12 cellular contexts compared by ENCODE assay signal in genomic region chr10:3106908-3107425, GRCh38. TPM values are rescaled to one million over a fixed set of nuclear protein-coding genes. Genes with fewer than 3 reads are reported as not detected.
DNase-seq lines count a peak whose midpoint lies in the region; ATAC-seq and TF ChIP-seq lines count a peak whose summit lies in the region.
"Had no signal": no experiment of that assay in that cellular context is flagged by ENCODE, and none has a peak within 500 bp of the region (broad histone marks: within the 10 kb centered on the region; RNA-seq: fewer than 3 reads in every experiment).

No MANE protein-coding gene starts in this region.

- in situ Hi-C loops in IMR-90 (cut with MboI; ENCODE audit: low sequenced_read_pairs) (no loop called here), mammary epithelial cell (cut with MboI; ENCODE audit: low sequenced_read_pairs in 2 of 2) (no loop called here)

- peak overlapping the region; percentile 23; the same call in 1 of the 2 replicates for H4K5ac ChIP-seq in IMR-90 (ENCODE audit: low read depth, low read length)

- H2AFZ ChIP-seq in IMR-90 (replicated peaks; ENCODE audit: low read length, poor library complexity) (no peak overlapping the region), mammary epithelial cell (ENCODE audit: low read depth, low read length) (no peak overlapping the region)

- peak overlapping the region; percentile 5 to 88; a peak in 3 of 4 replicates for H4K8ac ChIP-seq in IMR-90 (ENCODE audit: low read depth in 2 of 2, low read length in 2 of 2)

- peak overlapping the region; percentile 46 for H2BK20ac ChIP-seq in IMR-90 (ENCODE audit: low read depth, low read length)

- H3K9me3 ChIP-seq in IMR-90 (ENCODE audit: control insufficient read depth, insufficient read depth, low read length): no peaks in the 10 kb centered on the region
- no peaks in the 10 kb centered on the region for H3K9me3 ChIP-seq in mammary epithelial cell (replicated peaks; ENCODE audit: insufficient read depth, low read length)
- H3K9me3 ChIP-seq in stomach smooth muscle (ENCODE audit: control insufficient read depth in 2 of 2, low read length in 2 of 2): no peaks in the 10 kb centered on the region

- POLR2A ChIA-PET in IMR-90 (lab: Charles Lee; ENCODE audit: unreplicated experiment): interaction anchor here (0.6 kb wide), 1 partner anchor 1992 kb away, joined by 3 read pairs; no protein-coding TSS in a partner anchor

- H3K36me3 ChIP-seq in IMR-90 (ENCODE audit: control insufficient read depth, insufficient read depth, low read length): peaks cover 67% of the 10 kb centered on the region
- peaks cover 45% of the 10 kb centered on the region for H3K36me3 ChIP-seq in mammary epithelial cell (ENCODE audit: insufficient read depth, low read length)
- peaks cover 1% of the 10 kb centered on the region for H3K36me3 ChIP-seq in kidney epithelial cell (ENCODE audit: control insufficient read depth, insufficient read depth, low read length)
- H3K36me3 ChIP-seq in stomach smooth muscle (ENCODE audit: control insufficient read depth in 2 of 2, insufficient read depth in 2 of 2, low read length in 2 of 2): peaks cover 7 to 39% of the 10 kb centered on the region in 2 donors

- intact Hi-C loops in IMR-90 (cut with micrococcal nuclease): loop anchor here (1.0 to 5.0 kb wide), 3 partner anchors 12 to 180 kb away; partner anchors contain the start of gene PFKP
- intact Hi-C loops in mammary epithelial cell (cut with micrococcal nuclease): loop anchor here (1.0 kb wide), 2 partner anchors 12 to 39 kb away; no protein-coding TSS in a partner anchor
- intact Hi-C loops in head of caudate nucleus (cut with DNase I): no loop called here

- CTCF ChIA-PET in IMR-90 (lab: Yijun Ruan, JAX) (no interaction called here), mammary epithelial cell (lab: Charles Lee; ENCODE audit: low non-redundant PET) (no interaction called here)

- H3K9ac ChIP-seq in IMR-90 (ENCODE audit: low read depth, low read length) (peak overlapping the region; percentile 65), mammary epithelial cell (ENCODE audit: insufficient read depth, low read length) (peak overlapping the region; percentile 75), stomach smooth muscle (ENCODE audit: low read length in 2 of 2) (no peak overlapping the region)

- H3K23ac ChIP-seq in IMR-90 (ENCODE audit: low read depth, low read length): peak overlapping the region; percentile 71

- peaks cover 28% of the 10 kb centered on the region for H3K9me1 ChIP-seq in IMR-90 (ENCODE audit: insufficient read depth, low read length)

- peak overlapping the region; percentile 86; the same call in 1 of the 2 replicates for H3K14ac ChIP-seq in IMR-90 (replicated peaks; ENCODE audit: low read depth, low read length)

- peak overlapping the region; percentile 90 for H3K56ac ChIP-seq in IMR-90 (ENCODE audit: extremely low read depth, insufficient read depth, low read length)

- peak overlapping the region; percentile 89 for H4K91ac ChIP-seq in IMR-90 (ENCODE audit: insufficient read depth, low read depth, low read length)

- TF ChIP-seq CTCF in IMR-90 (conservative IDR thresholded peaks at IDR 0.05; ENCODE audit: low read depth, low read length): no peak
- no peak for TF ChIP-seq CTCF in mammary epithelial cell (conservative IDR thresholded peaks at IDR 0.05 in 1 of 2, IDR thresholded peaks at IDR 0.05 in 1 of 2; ENCODE audit: extremely low read depth in 1 of 2, insufficient read depth in 1 of 2, low read depth in 1 of 2, low read length in 2 of 2)
- TF ChIP-seq CTCF in kidney epithelial cell (IDR thresholded peaks at IDR 0.05; ENCODE audit: insufficient read depth, low read length, poor library complexity, severe bottlenecking): no peak

- H2BK5ac ChIP-seq in IMR-90 (ENCODE audit: low read depth, low read length, poor library complexity, severe bottlenecking): peak overlapping the region; percentile 96

- DNase-seq in IMR-90 (no peak), mammary epithelial cell (no peak), kidney epithelial cell (ENCODE audit: low read depth) (peak; percentile 29), SK-N-DZ (ENCODE audit: low spot score) (no peak), NCI-H1436 treated with DMSO at 0.1 percent for 48 hours (lab: John Stamatoyannopoulos, UW) (no peak), head of caudate nucleus (no peak)
- DNase-seq: activated T-cell treated with anti-CD3 and anti-CD28 coated beads, Interleukin-2, amount 50 U/mL, for 4 hours; CD4-positive, CD25-positive, alpha-beta regulatory T cell; NCI-H524; SHP77 had no signal

- TF ChIP-seq RAD21 in IMR-90 (IDR thresholded peaks at IDR 0.05; ENCODE audit: low read length): no peak

- TF ChIP-seq POLR2A in IMR-90 (IDR thresholded peaks at IDR 0.05; ENCODE audit: low read depth, low read length): no peak

- H3K4me1 ChIP-seq in IMR-90 (ENCODE audit: control insufficient read depth, insufficient read depth, low read length) (peaks cover 11% of the 10 kb centered on the region), mammary epithelial cell (ENCODE audit: insufficient read depth, low read length) (peaks cover 19% of the 10 kb centered on the region), stomach smooth muscle (ENCODE audit: control insufficient read depth, insufficient read depth, low read length) (peaks cover 4% of the 10 kb centered on the region)

- WGBS in IMR-90 (ENCODE audit: extremely low coverage in 2 of 2, insufficient read length in 1 of 2), 2 experiments: no CpG with 5 or more reads among the region's 5 CpGs
- 2% methylated on average over 4 of the region's 5 CpGs for WGBS in mammary epithelial cell (ENCODE audit: low coverage, missing lambda C conversion rate)

- peak; percentile 13 for ATAC-seq in IMR-90 (ENCODE audit: low read depth)
- ATAC-seq in HG03342 (IDR thresholded peaks at IDR 0.05; ENCODE audit: unreplicated experiment): no peak
- ATAC-seq: activated T-cell treated with anti-CD3 and anti-CD28 coated beads, Interleukin-2, amount 50 U/mL, for 4 hours had no signal

- peaks cover 66% of the 10 kb centered on the region for H3K79me2 ChIP-seq in mammary epithelial cell (ENCODE audit: insufficient read depth, low read length)

- peak overlapping the region; percentile 87 for H3K4ac ChIP-seq in IMR-90 (ENCODE audit: low read depth, low read length)

- H2AK9ac ChIP-seq in IMR-90 (replicated peaks; ENCODE audit: low read depth, low read length, poor library complexity): no peak overlapping the region

- H3K27me3 ChIP-seq in IMR-90 (ENCODE audit: control insufficient read depth, insufficient read depth, low read length) (no peaks in the 10 kb centered on the region), mammary epithelial cell (ENCODE audit: insufficient read depth, low read length) (no peaks in the 10 kb centered on the region), kidney epithelial cell (ENCODE audit: control insufficient read depth, insufficient read depth, low read length) (no peaks in the 10 kb centered on the region), stomach smooth muscle (ENCODE audit: control insufficient read depth in 1 of 2, insufficient read depth in 2 of 2, low read length in 2 of 2) (no peaks in the 10 kb centered on the region)

- BruUV-seq in IMR-90 (replicated peaks; lab: Mats Ljungman, UMichigan): no TSS peak
- BruUV-seq in mammary epithelial cell (replicated peaks; lab: Mats Ljungman, UMichigan): TSS peak; percentile 97

- H3K4me3 ChIP-seq in IMR-90 (ENCODE audit: insufficient read depth, low read depth, low read length) (no peak overlapping the region), mammary epithelial cell (replicated peaks in 1 of 3; ENCODE audit: insufficient read depth in 1 of 3, low read depth in 2 of 3, low read length in 3 of 3) (peak overlapping the region; percentile 1 to 30 (median 18)), kidney epithelial cell (ENCODE audit: low read depth, low read length) (no peak overlapping the region), stomach smooth muscle (ENCODE audit: low read length in 2 of 2) (no peak overlapping the region)

- peak overlapping the region; percentile 73 for H3K18ac ChIP-seq in IMR-90 (ENCODE audit: low read depth, low read length)

- H3K4me2 ChIP-seq in IMR-90 (ENCODE audit: low read depth, low read length) (peak overlapping the region; percentile 6; the same call in 1 of the 2 replicates), mammary epithelial cell (ENCODE audit: insufficient read depth, low read depth, low read length) (peak overlapping the region; percentile 73)

- dilution Hi-C loops in IMR-90 (cut with HindIII; ENCODE audit: low sequenced_read_pairs, unreplicated experiment): no loop called here
- dilution Hi-C loops in mammary epithelial cell (cut with HindIII; ENCODE audit: low sequenced_read_pairs): no loop called here

- peaks cover 39 to 73% of the 10 kb centered on the region in 2 experiments for H3K79me1 ChIP-seq in IMR-90 (ENCODE audit: low read depth in 1 of 2, low read length in 2 of 2)

- H4K20me1 ChIP-seq in IMR-90 (ENCODE audit: insufficient read depth, low read length): peaks cover 25% of the 10 kb centered on the region
- H4K20me1 ChIP-seq in mammary epithelial cell (ENCODE audit: insufficient read depth, low read length): no peaks in the 10 kb centered on the region

- H2AK5ac ChIP-seq in IMR-90 (ENCODE audit: low read depth, low read length): peak overlapping the region; percentile 81

- H2BK15ac ChIP-seq in IMR-90 (ENCODE audit: low read depth, low read length): no peak overlapping the region

- peak overlapping the region; percentile 80 for H2BK120ac ChIP-seq in IMR-90 (ENCODE audit: low read depth, low read length)

- H3K27ac ChIP-seq in IMR-90 (ENCODE audit: insufficient read depth, low read length): peak overlapping the region; percentile 96
- H3K27ac ChIP-seq in mammary epithelial cell (ENCODE audit: insufficient read depth, low read depth, low read length): peak overlapping the region; percentile 98
- H3K27ac ChIP-seq in stomach smooth muscle (ENCODE audit: low read length): peak overlapping the region; percentile 41

RNA-seq across cellular contexts. Expression of gene PFKP, which starts 39.6 kb away (rescaled TPM):
- total RNA-seq in IMR-90 (2012; rRNA removed) (281 and 294 TPM in 2 replicates), mammary epithelial cell (100 to 1,000 TPM; 142 to 272 TPM), kidney epithelial cell (292 and 295 TPM in 2 replicates)
- polyA plus RNA-seq in IMR-90 (2012; rRNA removed) (223 and 249 TPM in 2 replicates), mammary epithelial cell (201 TPM)
- 173 and 244 TPM in 2 replicates for polyA plus RNA-seq in IMR-90 (2012; cell fraction: cytosol; rRNA removed)
- polyA plus RNA-seq in IMR-90 (2012; cell fraction: nucleus; rRNA removed; ENCODE audit: low replicate concordance): 276 and 335 TPM in 2 replicates
- 208 TPM for polyA minus RNA-seq in mammary epithelial cell
- 93.0 and 106 TPM in 2 replicates for polyA plus RNA-seq in SK-N-DZ (2014; cell fraction: cytosol; rRNA removed)
- polyA plus RNA-seq in SK-N-DZ (2014; cell fraction: nucleus; rRNA removed): 133 and 134 TPM in 2 replicates

Comparison
In these comparisons a context has a peak if more than half of its experiments do, and no peak if none do; other contexts are left out.
1. H3K27ac ChIP-seq: peak in every context shown above with its lines; median percentile 98 in mammary epithelial cell; 96 in IMR-90; 41 in stomach smooth muscle.
2. H3K4me3 ChIP-seq: peak in mammary epithelial cell (3 of 3); none in IMR-90 (single experiment), kidney epithelial cell (single experiment) and stomach smooth muscle (0 of 2).
3. H3K9ac ChIP-seq: peak in IMR-90 (single experiment) and mammary epithelial cell (single experiment); none in stomach smooth muscle (0 of 2).